Comparison of ENCODE assay signal across 8 cellular contexts in genomic region chr3:179068779-179069530, GRCh38. TPM values are rescaled to one million over a fixed set of nuclear protein-coding genes. Genes with fewer than 3 reads are reported as not detected.
A peak's percentile ranks its signal among the peaks of the same experiment; 100 is the strongest.
DNase-seq lines count a peak whose midpoint lies in the region; ATAC-seq, FAIRE-seq and TF ChIP-seq lines count a peak whose summit lies in the region.

No MANE protein-coding gene starts in this region.

- TF ChIP-seq CTCF in RWPE1 (conservative IDR thresholded peaks at IDR 0.05; ENCODE audit: low read depth) (peak; percentile 58), mammary epithelial cell (conservative IDR thresholded peaks at IDR 0.05 in 1 of 2, IDR thresholded peaks at IDR 0.05 in 1 of 2; ENCODE audit: extremely low read depth in 1 of 2, insufficient read depth in 1 of 2, low read depth in 1 of 2, low read length in 2 of 2) (peak; percentile 30 to 47)

- in situ Hi-C loops in mammary epithelial cell (cut with MboI; ENCODE audit: low sequenced_read_pairs in 2 of 2) = no loop called here

- ATAC-seq in GM21423 (IDR thresholded peaks at IDR 0.05; ENCODE audit: unreplicated experiment) (no peak), HG02798 (IDR thresholded peaks at IDR 0.05; ENCODE audit: poor library complexity, unreplicated experiment) (no peak)

- H3K79me2 ChIP-seq in mammary epithelial cell (ENCODE audit: insufficient read depth, low read length) = peaks cover 75% of the 10 kb centered on the region

- peak overlapping the region; percentile 89 for H3K4me2 ChIP-seq in mammary epithelial cell (ENCODE audit: insufficient read depth, low read depth, low read length)

- no peaks in the 10 kb centered on the region for H3K9me3 ChIP-seq in mammary epithelial cell (replicated peaks; ENCODE audit: insufficient read depth, low read length)
- no peaks in the 10 kb centered on the region for H3K9me3 ChIP-seq in neuron (ENCODE audit: low read length)

- BruUV-seq in mammary epithelial cell (replicated peaks; lab: Mats Ljungman, UMichigan) = TSS peak; percentile 14

- no peak overlapping the region for H3K27ac ChIP-seq in RWPE1
- H3K27ac ChIP-seq in mammary epithelial cell (ENCODE audit: insufficient read depth, low read depth, low read length) = peak overlapping the region; percentile 94

- dilution Hi-C loops in mammary epithelial cell (cut with HindIII; ENCODE audit: low sequenced_read_pairs) = no loop called here

- POLR2A ChIA-PET in RWPE1 (lab: Yijun Ruan, JAX; ENCODE audit: low non-redundant PET) = no interaction called here

- CTCF ChIA-PET in RWPE1 (lab: Yijun Ruan, JAX) (interaction anchor here (0.6 to 0.7 kb wide), 3 partner anchors 9 to 251 kb away, joined by 4 to 6 read pairs (median 4); no protein-coding TSS in a partner anchor), mammary epithelial cell (lab: Charles Lee; ENCODE audit: low non-redundant PET) (no interaction called here)

- peak overlapping the region; percentile 15 for H2AFZ ChIP-seq in mammary epithelial cell (ENCODE audit: low read depth, low read length)
- no peak overlapping the region for H2AFZ ChIP-seq in neuron (ENCODE audit: low read depth, low read length)

- H4K20me1 ChIP-seq in mammary epithelial cell (ENCODE audit: insufficient read depth, low read length) = no peaks in the 10 kb centered on the region

- H3K27me3 ChIP-seq in mammary epithelial cell (ENCODE audit: insufficient read depth, low read length) (no peaks in the 10 kb centered on the region), neuron (ENCODE audit: insufficient read depth, low read length) (no peaks in the 10 kb centered on the region)

- H3K4me1 ChIP-seq in mammary epithelial cell (ENCODE audit: insufficient read depth, low read length) (peaks cover 30% of the 10 kb centered on the region), neuron (ENCODE audit: insufficient read depth, low read length) (peaks cover 9% of the 10 kb centered on the region)

- H3K4me3 ChIP-seq in mammary epithelial cell (replicated peaks in 1 of 3; ENCODE audit: insufficient read depth in 1 of 3, low read depth in 2 of 3, low read length in 3 of 3) (peak overlapping the region; percentile 54 to 75 (median 74)), neuron (ENCODE audit: low read length) (peak overlapping the region; percentile 18)

- FAIRE-seq in GM19239 (lab: Jason Lieb, UNC) = peak; percentile 40

- 44% methylated on average over 5 of the region's 5 CpGs for WGBS in mammary epithelial cell (ENCODE audit: low coverage, missing lambda C conversion rate)

- DNase-seq in AG20443 (ENCODE audit: low spot score) (peak; percentile 43), GM19239 (ENCODE audit: insufficient read length, low spot score) (no peak), RWPE1 (ENCODE audit: low spot score) (peak; percentile 27), mammary epithelial cell (no peak), NCI-H128 (lab: John Stamatoyannopoulos, UW; ENCODE audit: unreplicated experiment) (no peak)

- H3K36me3 ChIP-seq in mammary epithelial cell (ENCODE audit: insufficient read depth, low read length) = peaks cover 18% of the 10 kb centered on the region
- H3K36me3 ChIP-seq in neuron (ENCODE audit: insufficient read depth, low read length) = peaks cover 21% of the 10 kb centered on the region

- intact Hi-C loops in mammary epithelial cell (cut with micrococcal nuclease) = loop anchor here (1.0 kb wide), 3 partner anchors 54 to 247 kb away; no protein-coding TSS in a partner anchor

- H3K9ac ChIP-seq in mammary epithelial cell (ENCODE audit: insufficient read depth, low read length) = peak overlapping the region; percentile 47

RNA-seq across cellular contexts. Expression of gene ZMAT3, which starts 2.7 kb away (rescaled TPM):
- 10 to 100 TPM; 31.3 to 56.2 TPM for total RNA-seq in mammary epithelial cell
- polyA plus RNA-seq in mammary epithelial cell = 24.4 TPM
- polyA minus RNA-seq in mammary epithelial cell = 64.2 TPM

Comparison
In these comparisons a context has a peak if more than half of its experiments do, and no peak if none do; other contexts are left out.
1. DNase-seq: peak in AG20443 (single experiment) and RWPE1 (single experiment); none in GM19239 (single experiment), mammary epithelial cell (single experiment) and NCI-H128 (single experiment).